Comparison of ENCODE assay signal across 9 cellular contexts in genomic region chr9:93127395-93127911, GRCh38. TPM values are rescaled to one million over a fixed set of nuclear protein-coding genes. Genes with fewer than 3 reads are reported as not detected.
A peak's percentile ranks its signal among the peaks of the same experiment; 100 is the strongest.
DNase-seq lines count a peak whose midpoint lies in the region; ATAC-seq and FAIRE-seq lines count a peak whose summit lies in the region.
"Had no signal": no experiment of that assay in that cellular context is flagged by ENCODE, and none has a peak within 500 bp of the region (broad histone marks: within the 10 kb centered on the region; RNA-seq: fewer than 3 reads in every experiment).

No MANE protein-coding gene starts in this region.

- H3K9ac ChIP-seq in neuronal stem cell (ENCODE audit: low read depth, low read length, poor library complexity), result no peak overlapping the region

- DNase-seq in CD1c-positive myeloid dendritic cell (ENCODE audit: extremely low spot score) (peak; percentile 67), T-helper 17 cell (no peak), fibroblast of gingiva (ENCODE audit: low read depth) (peak; percentile 53), neuronal stem cell (ENCODE audit: low spot score) (no peak), HTR-8/SVneo (ENCODE audit: insufficient read length, low spot score) (no peak), activated gamma-delta T cell (lab: John Stamatoyannopoulos, UW) (no peak), NCI-H748 treated with DMSO at 0.1 percent for 48 hours (lab: John Stamatoyannopoulos, UW) (no peak)
- DNase-seq: activated CD4-positive, CD25-positive, alpha-beta regulatory T cell treated with anti-CD3 and anti-CD28 coated beads, Interleukin-2, amount 50 U/mL, for 72 hours had no signal

- no peak overlapping the region for H2AFZ ChIP-seq in neuronal stem cell (ENCODE audit: low read length)

- H2AK5ac ChIP-seq in neuronal stem cell (ENCODE audit: low read depth, low read length), result no peak overlapping the region

- H3K4me3 Mint-ChIP-seq in T-helper 17 cell, result peak overlapping the region; percentile 67

- no peak overlapping the region for H2BK120ac ChIP-seq in neuronal stem cell (ENCODE audit: low read depth, low read length)

- peak overlapping the region; percentile 20 for H3K18ac ChIP-seq in neuronal stem cell (ENCODE audit: low read length)

- no peak overlapping the region for H2BK12ac ChIP-seq in neuronal stem cell (ENCODE audit: low read length)

- H3K4ac ChIP-seq in neuronal stem cell (ENCODE audit: low read length), result no peak overlapping the region

- no peak overlapping the region for H2BK5ac ChIP-seq in neuronal stem cell (ENCODE audit: low read length)

- no peak for FAIRE-seq in HTR-8/SVneo (lab: Jason Lieb, UNC)

- no peak overlapping the region for H3K14ac ChIP-seq in neuronal stem cell (ENCODE audit: low read length)

- H2BK15ac ChIP-seq in neuronal stem cell (ENCODE audit: low read length), result no peak overlapping the region

- H4K91ac ChIP-seq in neuronal stem cell (ENCODE audit: low read depth, low read length, poor library complexity), result no peak overlapping the region

- no peak overlapping the region for H3K4me3 ChIP-seq in neuronal stem cell (ENCODE audit: low read length in 2 of 2)

- ATAC-seq in T-helper 17 cell (no peak), HG03378 (IDR thresholded peaks at IDR 0.05; ENCODE audit: unreplicated experiment) (no peak)

- no peak overlapping the region for H3K4me2 ChIP-seq in neuronal stem cell (ENCODE audit: insufficient read depth, low read length, poor library complexity, severe bottlenecking)

- no peak overlapping the region for H3K27ac ChIP-seq in neuronal stem cell (replicated peaks; ENCODE audit: low read length)

- no peak overlapping the region for H3K23ac ChIP-seq in neuronal stem cell (ENCODE audit: low read depth, low read length, poor library complexity)

- no peaks in the 10 kb centered on the region for H3K27me3 ChIP-seq in neuronal stem cell (ENCODE audit: control insufficient read depth in 3 of 3, insufficient read depth in 3 of 3, low read depth in 1 of 3, low read length in 3 of 3)

- WGBS in neuronal stem cell (ENCODE audit: extremely low coverage in 2 of 2, insufficient read length in 2 of 2, insufficient replicate concordance in 1 of 2), 2 donors, result no CpG with 5 or more reads among the region's 8 CpGs

- H4K8ac ChIP-seq in neuronal stem cell (ENCODE audit: low read depth, low read length), result no peak overlapping the region

- no peaks in the 10 kb centered on the region for H3K36me3 Mint-ChIP-seq in T-helper 17 cell (ENCODE audit: low read depth)

- H3K36me3 ChIP-seq in neuronal stem cell (replicated peaks in 1 of 2; ENCODE audit: control insufficient read depth in 2 of 2, insufficient read depth in 2 of 2, low read length in 2 of 2), result peaks cover 10% of the 10 kb centered on the region in 2 donors

- no peaks in the 10 kb centered on the region for H3K9me3 ChIP-seq in T-helper 17 cell (ENCODE audit: control insufficient read depth, low read length, poor library complexity, severe bottlenecking)
- no peaks in the 10 kb centered on the region for H3K9me3 ChIP-seq in neuronal stem cell (replicated peaks in 1 of 2; ENCODE audit: control insufficient read depth in 2 of 2, insufficient read depth in 1 of 2, low read depth in 1 of 2, low read length in 2 of 2)

- peaks cover 14 to 18% of the 10 kb centered on the region in 2 donors for H3K4me1 ChIP-seq in neuronal stem cell (ENCODE audit: control insufficient read depth in 2 of 2, insufficient read depth in 1 of 2, low read depth in 1 of 2, low read length in 2 of 2)

- peak overlapping the region; percentile 87 for H3K27ac Mint-ChIP-seq in T-helper 17 cell

- no peaks in the 10 kb centered on the region for H3K27me3 Mint-ChIP-seq in T-helper 17 cell

- peaks cover 60% of the 10 kb centered on the region for H3K4me1 Mint-ChIP-seq in T-helper 17 cell

- peaks cover 12% of the 10 kb centered on the region for H3K79me1 ChIP-seq in neuronal stem cell (ENCODE audit: low read depth, low read length)

RNA-seq across cellular contexts. Expression of gene NINJ1, which starts 6.6 kb away (rescaled TPM):
- 100 to 1,000 TPM; 169 to 219 TPM for total RNA-seq in T-helper 17 cell
- polyA plus RNA-seq in neuronal stem cell (2013, experiment 1 of 2), result 36.0 TPM
- 35.7 TPM for polyA plus RNA-seq in neuronal stem cell (2013, experiment 2 of 2)

RNA-seq across cellular contexts. Expression of gene CARD19, which starts 31.4 kb away (rescaled TPM):
- 10 to 100 TPM; 45.2 to 54.4 TPM for total RNA-seq in T-helper 17 cell
- 23.2 TPM for polyA plus RNA-seq in neuronal stem cell (2013, experiment 1 of 2)
- polyA plus RNA-seq in neuronal stem cell (2013, experiment 2 of 2), result 20.4 TPM

RNA-seq across cellular contexts. Expression of gene WNK2, which starts 56.5 kb away (rescaled TPM):
- not detected for total RNA-seq in T-helper 17 cell
- 22.1 TPM for polyA plus RNA-seq in neuronal stem cell (2013, experiment 1 of 2)
- polyA plus RNA-seq in neuronal stem cell (2013, experiment 2 of 2), result 22.8 TPM

Comparison
In these comparisons a context has a peak if more than half of its experiments do, and no peak if none do; other contexts are left out.
1. DNase-seq: peak in CD1c-positive myeloid dendritic cell (single experiment) and fibroblast of gingiva (single experiment); none in T-helper 17 cell (0 of 3), neuronal stem cell (single experiment), HTR-8/SVneo (single experiment), activated gamma-delta T cell (single experiment) and NCI-H748 treated with DMSO at 0.1 percent for 48 hours (single experiment).